In genomic region chr14:94395306-94395899, GRCh38 we compare ENCODE assay signal across 2 cellular contexts.
TF ChIP-seq lines count a peak whose summit lies in the region.

No MANE protein-coding gene starts in this region.

TF ChIP-seq in HepG2, 621 proteins besides CTCF, POLR2A, EP300 and RAD21 (continues in another document):
- no peak for TF ChIP-seq ZNF670 (CRISPR knock-in tag; IDR thresholded peaks at IDR 0.05; ENCODE audit: borderline replicate concordance)
- TF ChIP-seq NPAS2 (CRISPR knock-in tag; IDR thresholded peaks at IDR 0.05; ENCODE audit: borderline replicate concordance): no peak
- TF ChIP-seq, protein P1, sequence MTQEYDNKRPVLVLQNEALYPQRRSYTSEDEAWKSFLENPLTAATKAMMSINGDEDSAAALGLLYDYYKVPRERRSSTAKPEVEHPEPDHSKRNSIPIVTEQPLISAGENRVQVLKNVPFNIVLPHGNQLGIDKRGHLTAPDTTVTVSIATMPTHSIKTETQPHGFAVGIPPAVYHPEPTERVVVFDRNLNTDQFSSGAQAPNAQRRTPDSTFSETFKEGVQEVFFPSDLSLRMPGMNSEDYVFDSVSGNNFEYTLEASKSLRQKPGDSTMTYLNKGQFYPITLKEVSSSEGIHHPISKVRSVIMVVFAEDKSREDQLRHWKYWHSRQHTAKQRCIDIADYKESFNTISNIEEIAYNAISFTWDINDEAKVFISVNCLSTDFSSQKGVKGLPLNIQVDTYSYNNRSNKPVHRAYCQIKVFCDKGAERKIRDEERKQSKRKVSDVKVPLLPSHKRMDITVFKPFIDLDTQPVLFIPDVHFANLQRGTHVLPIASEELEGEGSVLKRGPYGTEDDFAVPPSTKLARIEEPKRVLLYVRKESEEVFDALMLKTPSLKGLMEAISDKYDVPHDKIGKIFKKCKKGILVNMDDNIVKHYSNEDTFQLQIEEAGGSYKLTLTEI (CRISPR knock-in tag; conservative IDR thresholded peaks at IDR 0.05): no peak
- TF ChIP-seq, protein P2, sequence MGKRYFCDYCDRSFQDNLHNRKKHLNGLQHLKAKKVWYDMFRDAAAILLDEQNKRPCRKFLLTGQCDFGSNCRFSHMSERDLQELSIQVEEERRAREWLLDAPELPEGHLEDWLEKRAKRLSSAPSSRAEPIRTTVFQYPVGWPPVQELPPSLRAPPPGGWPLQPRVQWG (CRISPR knock-in tag; IDR thresholded peaks at IDR 0.05; ENCODE audit: borderline replicate concordance, low read depth): no peak
- no peak for TF ChIP-seq ZNF367 (CRISPR knock-in tag; IDR thresholded peaks at IDR 0.05; ENCODE audit: borderline replicate concordance)
- TF ChIP-seq PRPF4 (IDR thresholded peaks at IDR 0.05; ENCODE audit: low read depth, low read length, poor library complexity, severe bottlenecking): no peak
- TF ChIP-seq RBM39 (IDR thresholded peaks at IDR 0.05; ENCODE audit: low read depth, low read length, poor library complexity, severe bottlenecking): no peak
- TF ChIP-seq PAWR (CRISPR knock-in tag; IDR thresholded peaks at IDR 0.05; ENCODE audit: borderline replicate concordance): no peak
- no peak for TF ChIP-seq SP4 (CRISPR knock-in tag; IDR thresholded peaks at IDR 0.05)
- no peak for TF ChIP-seq DBP (CRISPR knock-in tag; IDR thresholded peaks at IDR 0.05; ENCODE audit: not compliant biosample characterization)
- no peak for TF ChIP-seq FOXM1 (CRISPR knock-in tag; IDR thresholded peaks at IDR 0.05)
- TF ChIP-seq, protein P3, sequence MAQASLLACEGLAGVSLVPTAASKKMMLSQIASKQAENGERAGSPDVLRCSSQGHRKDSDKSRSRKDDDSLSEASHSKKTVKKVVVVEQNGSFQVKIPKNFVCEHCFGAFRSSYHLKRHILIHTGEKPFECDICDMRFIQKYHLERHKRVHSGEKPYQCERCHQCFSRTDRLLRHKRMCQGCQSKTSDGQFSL (CRISPR knock-in tag; IDR thresholded peaks at IDR 0.05): no peak
- peak; percentile 53; the same call in 1 of the 2 replicates for TF ChIP-seq REPIN1 (CRISPR knock-in tag; IDR thresholded peaks at IDR 0.05; ENCODE audit: borderline replicate concordance, low read depth)
- TF ChIP-seq FOXJ3 (CRISPR knock-in tag; IDR thresholded peaks at IDR 0.05; ENCODE audit: borderline replicate concordance): no peak
- no peak for TF ChIP-seq TFDP1 (CRISPR knock-in tag; IDR thresholded peaks at IDR 0.05; ENCODE audit: borderline replicate concordance)
- TF ChIP-seq ZMAT3 (CRISPR knock-in tag; conservative IDR thresholded peaks at IDR 0.05): no peak
- no peak for TF ChIP-seq ARID5B (CRISPR knock-in tag; IDR thresholded peaks at IDR 0.05)
- TF ChIP-seq MAFK (conservative IDR thresholded peaks at IDR 0.05 in 1 of 2, IDR thresholded peaks at IDR 0.05 in 1 of 2; ENCODE audit: low read length in 2 of 2): no peak

TF ChIP-seq in SK-N-SH, 30 proteins besides CTCF, POLR2A, EP300 and RAD21:
- no peak for TF ChIP-seq TCF12 (IDR thresholded peaks at IDR 0.05)
- TF ChIP-seq, protein P4, sequence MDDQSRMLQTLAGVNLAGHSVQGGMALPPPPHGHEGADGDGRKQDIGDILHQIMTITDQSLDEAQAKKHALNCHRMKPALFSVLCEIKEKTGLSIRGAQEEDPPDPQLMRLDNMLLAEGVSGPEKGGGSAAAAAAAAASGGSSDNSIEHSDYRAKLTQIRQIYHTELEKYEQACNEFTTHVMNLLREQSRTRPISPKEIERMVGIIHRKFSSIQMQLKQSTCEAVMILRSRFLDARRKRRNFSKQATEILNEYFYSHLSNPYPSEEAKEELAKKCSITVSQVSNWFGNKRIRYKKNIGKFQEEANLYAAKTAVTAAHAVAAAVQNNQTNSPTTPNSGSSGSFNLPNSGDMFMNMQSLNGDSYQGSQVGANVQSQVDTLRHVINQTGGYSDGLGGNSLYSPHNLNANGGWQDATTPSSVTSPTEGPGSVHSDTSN (IDR thresholded peaks at IDR 0.05): no peak
- TF ChIP-seq, protein P5, sequence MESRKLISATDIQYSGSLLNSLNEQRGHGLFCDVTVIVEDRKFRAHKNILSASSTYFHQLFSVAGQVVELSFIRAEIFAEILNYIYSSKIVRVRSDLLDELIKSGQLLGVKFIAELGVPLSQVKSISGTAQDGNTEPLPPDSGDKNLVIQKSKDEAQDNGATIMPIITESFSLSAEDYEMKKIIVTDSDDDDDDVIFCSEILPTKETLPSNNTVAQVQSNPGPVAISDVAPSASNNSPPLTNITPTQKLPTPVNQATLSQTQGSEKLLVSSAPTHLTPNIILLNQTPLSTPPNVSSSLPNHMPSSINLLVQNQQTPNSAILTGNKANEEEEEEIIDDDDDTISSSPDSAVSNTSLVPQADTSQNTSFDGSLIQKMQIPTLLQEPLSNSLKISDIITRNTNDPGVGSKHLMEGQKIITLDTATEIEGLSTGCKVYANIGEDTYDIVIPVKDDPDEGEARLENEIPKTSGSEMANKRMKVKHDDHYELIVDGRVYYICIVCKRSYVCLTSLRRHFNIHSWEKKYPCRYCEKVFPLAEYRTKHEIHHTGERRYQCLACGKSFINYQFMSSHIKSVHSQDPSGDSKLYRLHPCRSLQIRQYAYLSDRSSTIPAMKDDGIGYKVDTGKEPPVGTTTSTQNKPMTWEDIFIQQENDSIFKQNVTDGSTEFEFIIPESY (IDR thresholded peaks at IDR 0.05; ENCODE audit: borderline replicate concordance, low read depth): no peak
